In the genomic region with DNA sequence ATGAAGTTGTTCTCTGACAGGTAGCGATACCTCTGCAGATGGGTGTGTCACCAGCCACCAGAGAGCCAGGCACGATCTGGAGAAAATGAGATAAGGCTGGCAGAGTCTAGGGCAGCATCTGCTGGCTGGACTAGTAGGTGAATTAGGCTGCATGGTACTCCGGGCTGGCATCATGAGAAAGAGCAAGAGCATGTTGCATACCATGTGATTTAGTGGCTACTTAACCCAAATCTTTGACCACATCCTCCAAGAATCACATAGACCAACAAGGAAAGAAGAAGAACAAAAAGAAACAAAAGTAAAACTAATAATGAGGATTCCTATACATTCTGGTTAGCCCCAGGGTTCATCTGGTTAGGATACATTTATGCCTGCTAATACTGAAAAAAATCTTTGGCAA, we compare ENCODE assay signal across 24 cellular contexts. TPM values are rescaled to one million over a fixed set of nuclear protein-coding genes. Genes with fewer than 3 reads are reported as not detected.
DNase-seq lines count a peak whose midpoint lies in the region; ATAC-seq, FAIRE-seq and TF ChIP-seq lines count a peak whose summit lies in the region.
"Had no signal": no experiment of that assay in that cellular context is flagged by ENCODE, and none has a peak within 500 bp of the region (broad histone marks: within the 10 kb centered on the region; RNA-seq: fewer than 3 reads in every experiment).

No MANE protein-coding gene starts in this region.

- no peaks in the 10 kb centered on the region for H3K4me1 ChIP-seq in gastroesophageal sphincter
- H3K4me1 ChIP-seq: Peyer's patch, SJCRH30 had no signal

- no peak for FAIRE-seq in GM12892 (lab: Jason Lieb, UNC)
- FAIRE-seq: G401.6, H54 had no signal

- no peaks in the 10 kb centered on the region for H3K36me3 ChIP-seq in gastroesophageal sphincter
- H3K36me3 ChIP-seq: Peyer's patch, SJCRH30 had no signal

- no peak for TF ChIP-seq CTCF in gastroesophageal sphincter (IDR thresholded peaks at IDR 0.05)

- WGBS in gastroesophageal sphincter (ENCODE audit: low coverage in 1 of 2), 2 donors, result 80% methylated on average over 1 of the region's 3 CpGs; no CpG with 5 or more reads in 1 of the 2 donors

- H3K27ac ChIP-seq in gastroesophageal sphincter, result no peak overlapping the region
- H3K27ac ChIP-seq: BLaER1 treated with 17β-estradiol and CSF1 and Interleukin-3, amounts not matched to agents 10 nM and 100 nM; Peyer's patch; SJCRH30 had no signal

- no peak for DNase-seq in activated CD4-positive, alpha-beta memory T cell treated with anti-CD3 and anti-CD28 coated beads, Interleukin-2, amount 10 ng/mL, durations not matched to agents 7 days and 5 days
- no peak for DNase-seq in activated CD4-positive, alpha-beta memory T cell treated with anti-CD3 and anti-CD28 coated beads for 36 hours
- no peak for DNase-seq in central memory CD8-positive, alpha-beta T cell (ENCODE audit: low spot score in 2 of 2)
- DNase-seq in natural killer cell treated with Interleukin-12 subunit alpha and Interleukin-12 subunit beta and Interleukin-15 and Interleukin-18, amount 100 ng/mL, for 72 hours (ENCODE audit: low spot score), result no peak
- DNase-seq in GM12892 (ENCODE audit: insufficient read length) (no peak), sciatic nerve (ENCODE audit: low spot score) (no peak)
- DNase-seq: 8988T, NCI-H1694, NCI-H2081, NCI-H2171, NCI-H345, NCI-H524, NCI-H82, Peyer's patch, SJCRH30 had no signal

- peaks cover 37% of the 10 kb centered on the region for H3K4me1 Mint-ChIP-seq in activated CD4-positive, alpha-beta memory T cell treated with anti-CD3 and anti-CD28 coated beads, Interleukin-2, amount 10 ng/mL, durations not matched to agents 7 days and 5 days
- H3K4me1 Mint-ChIP-seq in activated CD4-positive, alpha-beta memory T cell treated with anti-CD3 and anti-CD28 coated beads for 36 hours (ENCODE audit: low read depth), result peaks cover 11% of the 10 kb centered on the region
- H3K4me1 Mint-ChIP-seq in central memory CD8-positive, alpha-beta T cell, result peaks cover 5% of the 10 kb centered on the region
- H3K4me1 Mint-ChIP-seq in natural killer cell treated with Interleukin-12 subunit alpha and Interleukin-12 subunit beta and Interleukin-15 and Interleukin-18, amount 100 ng/mL, for 72 hours (ENCODE audit: low read depth in 2 of 2), result peaks cover 26 to 37% of the 10 kb centered on the region in 2 donors

- H3K27me3 ChIP-seq in gastroesophageal sphincter, result peaks cover 14% of the 10 kb centered on the region
- H3K27me3 ChIP-seq: BLaER1 treated with 17β-estradiol and CSF1 and Interleukin-3, amounts not matched to agents 10 nM and 100 nM; Peyer's patch; SJCRH30 had no signal

- TF ChIP-seq EP300 in gastroesophageal sphincter (IDR thresholded peaks at IDR 0.05), result no peak

- H3K9me3 Mint-ChIP-seq in activated CD4-positive, alpha-beta memory T cell treated with anti-CD3 and anti-CD28 coated beads, Interleukin-2, amount 10 ng/mL, durations not matched to agents 7 days and 5 days, result no peaks in the 10 kb centered on the region
- no peaks in the 10 kb centered on the region for H3K9me3 Mint-ChIP-seq in activated CD4-positive, alpha-beta memory T cell treated with anti-CD3 and anti-CD28 coated beads for 36 hours
- no peaks in the 10 kb centered on the region for H3K9me3 Mint-ChIP-seq in central memory CD8-positive, alpha-beta T cell
- no peaks in the 10 kb centered on the region for H3K9me3 Mint-ChIP-seq in natural killer cell treated with Interleukin-12 subunit alpha and Interleukin-12 subunit beta and Interleukin-15 and Interleukin-18, amount 100 ng/mL, for 72 hours
- H3K9me3 Mint-ChIP-seq: CD8-positive, alpha-beta T cell; IgD-negative memory B cell had no signal

- H3K27ac Mint-ChIP-seq in activated CD4-positive, alpha-beta memory T cell treated with anti-CD3 and anti-CD28 coated beads, Interleukin-2, amount 10 ng/mL, durations not matched to agents 7 days and 5 days, result peak overlapping the region; percentile 65
- no peak overlapping the region for H3K27ac Mint-ChIP-seq in activated CD4-positive, alpha-beta memory T cell treated with anti-CD3 and anti-CD28 coated beads for 36 hours
- H3K27ac Mint-ChIP-seq in central memory CD8-positive, alpha-beta T cell (ENCODE audit: low read depth), result peak overlapping the region; percentile 27
- H3K27ac Mint-ChIP-seq in natural killer cell treated with Interleukin-12 subunit alpha and Interleukin-12 subunit beta and Interleukin-15 and Interleukin-18, amount 100 ng/mL, for 72 hours, result peak overlapping the region; percentile 63 to 68
- H3K27ac Mint-ChIP-seq: CD8-positive, alpha-beta T cell had no signal

- H3K4me3 ChIP-seq in gastroesophageal sphincter, result no peak overlapping the region
- H3K4me3 ChIP-seq: BLaER1 treated with 17β-estradiol and CSF1 and Interleukin-3, amounts not matched to agents 10 nM and 100 nM; Peyer's patch; SJCRH30 had no signal

- no peaks in the 10 kb centered on the region for H3K27me3 Mint-ChIP-seq in activated CD4-positive, alpha-beta memory T cell treated with anti-CD3 and anti-CD28 coated beads, Interleukin-2, amount 10 ng/mL, durations not matched to agents 7 days and 5 days
- peaks cover 14% of the 10 kb centered on the region for H3K27me3 Mint-ChIP-seq in activated CD4-positive, alpha-beta memory T cell treated with anti-CD3 and anti-CD28 coated beads for 36 hours
- H3K27me3 Mint-ChIP-seq in central memory CD8-positive, alpha-beta T cell, result peaks cover 11% of the 10 kb centered on the region
- no peaks in the 10 kb centered on the region for H3K27me3 Mint-ChIP-seq in natural killer cell treated with Interleukin-12 subunit alpha and Interleukin-12 subunit beta and Interleukin-15 and Interleukin-18, amount 100 ng/mL, for 72 hours
- H3K27me3 Mint-ChIP-seq: IgD-negative memory B cell had no signal

- ATAC-seq in HG02759 (IDR thresholded peaks at IDR 0.05; ENCODE audit: unreplicated experiment), result peak; percentile 48
- ATAC-seq in central memory CD8-positive, alpha-beta T cell (replicated peaks; ENCODE audit: extremely low read depth, poor library complexity, severe bottlenecking), result no peak
- ATAC-seq in natural killer cell treated with Interleukin-12 subunit alpha and Interleukin-12 subunit beta and Interleukin-15 and Interleukin-18, amount 100 ng/mL, for 72 hours, result peak; percentile 77 to 80
- ATAC-seq in sciatic nerve, result no peak
- ATAC-seq in gastroesophageal sphincter, result no peak
- ATAC-seq: CD8-positive, alpha-beta T cell had no signal

- H3K4me3 Mint-ChIP-seq in activated CD4-positive, alpha-beta memory T cell treated with anti-CD3 and anti-CD28 coated beads, Interleukin-2, amount 10 ng/mL, durations not matched to agents 7 days and 5 days, result no peak overlapping the region
- no peak overlapping the region for H3K4me3 Mint-ChIP-seq in activated CD4-positive, alpha-beta memory T cell treated with anti-CD3 and anti-CD28 coated beads for 36 hours
- no peak overlapping the region for H3K4me3 Mint-ChIP-seq in central memory CD8-positive, alpha-beta T cell
- peak overlapping the region; percentile 59 for H3K4me3 Mint-ChIP-seq in natural killer cell treated with Interleukin-12 subunit alpha and Interleukin-12 subunit beta and Interleukin-15 and Interleukin-18, amount 100 ng/mL, for 72 hours
- H3K4me3 Mint-ChIP-seq: CD8-positive, alpha-beta T cell had no signal

- H3K9me3 ChIP-seq in gastroesophageal sphincter, result no peaks in the 10 kb centered on the region
- H3K9me3 ChIP-seq: BLaER1 treated with 17β-estradiol and CSF1 and Interleukin-3, amounts not matched to agents 10 nM and 100 nM; Peyer's patch; SJCRH30 had no signal

- POLR2A ChIA-PET in activated CD4-positive, alpha-beta memory T cell treated with anti-CD3 and anti-CD28 coated beads, Interleukin-2, amount 10 ng/mL, durations not matched to agents 7 days and 5 days (lab: Charles Lee), result no interaction called here
- POLR2A ChIA-PET in activated CD4-positive, alpha-beta memory T cell treated with anti-CD3 and anti-CD28 coated beads for 36 hours (lab: Charles Lee), result no interaction called here

- CTCF ChIA-PET in activated CD4-positive, alpha-beta memory T cell treated with anti-CD3 and anti-CD28 coated beads, Interleukin-2, amount 10 ng/mL, durations not matched to agents 7 days and 5 days (lab: Charles Lee), result interaction anchor here (0.6 kb wide), 1 partner anchor 76 kb away, joined by 3 read pairs; no protein-coding TSS in a partner anchor
- CTCF ChIA-PET in activated CD4-positive, alpha-beta memory T cell treated with anti-CD3 and anti-CD28 coated beads for 36 hours (lab: Charles Lee), result no interaction called here

- H3K36me3 Mint-ChIP-seq in activated CD4-positive, alpha-beta memory T cell treated with anti-CD3 and anti-CD28 coated beads, Interleukin-2, amount 10 ng/mL, durations not matched to agents 7 days and 5 days (ENCODE audit: low read depth), result peaks cover 60% of the 10 kb centered on the region
- H3K36me3 Mint-ChIP-seq in activated CD4-positive, alpha-beta memory T cell treated with anti-CD3 and anti-CD28 coated beads for 36 hours, result peaks cover 23% of the 10 kb centered on the region
- peaks cover 4% of the 10 kb centered on the region for H3K36me3 Mint-ChIP-seq in central memory CD8-positive, alpha-beta T cell (ENCODE audit: insufficient read depth)
- H3K36me3 Mint-ChIP-seq in natural killer cell treated with Interleukin-12 subunit alpha and Interleukin-12 subunit beta and Interleukin-15 and Interleukin-18, amount 100 ng/mL, for 72 hours, result peaks cover 27% of the 10 kb centered on the region
- H3K36me3 Mint-ChIP-seq: CD8-positive, alpha-beta T cell had no signal

- intact Hi-C loops in activated CD4-positive, alpha-beta memory T cell treated with anti-CD3 and anti-CD28 coated beads for 36 hours (cut with micrococcal nuclease), result no loop called here
- intact Hi-C loops in sciatic nerve (cut with DNase I), result no loop called here

- TF ChIP-seq POLR2A in GM12892 (IDR thresholded peaks at IDR 0.05; ENCODE audit: low read depth, low read length) (no peak), gastroesophageal sphincter (IDR thresholded peaks at IDR 0.05) (no peak)

RNA-seq across cellular contexts. Expression of gene FAM170B, which starts 23.4 kb away (rescaled TPM):
- under 1 TPM; 0.15 to 0.33 TPM for total RNA-seq in activated CD4-positive, alpha-beta memory T cell treated with anti-CD3 and anti-CD28 coated beads, Interleukin-2, amount 10 ng/mL, durations not matched to agents 7 days and 5 days
- not detected for total RNA-seq in activated CD4-positive, alpha-beta memory T cell treated with anti-CD3 and anti-CD28 coated beads for 36 hours
- total RNA-seq in natural killer cell treated with Interleukin-12 subunit alpha and Interleukin-12 subunit beta and Interleukin-15 and Interleukin-18, amount 100 ng/mL, for 72 hours, result under 1 TPM in 1 of 2 donors, not detected in 1; 0.31 TPM
- not detected for polyA plus RNA-seq in GM12892 (2012; ENCODE audit: missing spikeins)
- not detected for total RNA-seq in sciatic nerve
- not detected for total RNA-seq in gastroesophageal sphincter
- total RNA-seq: CD8-positive, alpha-beta T cell; Daoy; Peyer's patch; SJCRH30 had no signal
- polyA plus RNA-seq: IgD-negative memory B cell had no signal

RNA-seq across cellular contexts. Expression of gene TMEM273, which starts 31.0 kb away (rescaled TPM):
- 100 to 1,000 TPM in 1 of 2 experiments, 10 to 100 TPM in 1; 98.2 to 100 TPM for total RNA-seq in activated CD4-positive, alpha-beta memory T cell treated with anti-CD3 and anti-CD28 coated beads, Interleukin-2, amount 10 ng/mL, durations not matched to agents 7 days and 5 days
- total RNA-seq in activated CD4-positive, alpha-beta memory T cell treated with anti-CD3 and anti-CD28 coated beads for 36 hours, result 100 to 1,000 TPM; 106 to 108 TPM
- total RNA-seq in natural killer cell treated with Interleukin-12 subunit alpha and Interleukin-12 subunit beta and Interleukin-15 and Interleukin-18, amount 100 ng/mL, for 72 hours, result 10 to 100 TPM; 13.2 to 86.0 TPM
- polyA plus RNA-seq in GM12892 (2012; ENCODE audit: missing spikeins), result 28.4 TPM
- total RNA-seq in sciatic nerve (35.1 TPM), gastroesophageal sphincter (10 to 100 TPM; 12.4 to 65.8 (median 21.7) TPM)
- total RNA-seq: Daoy had no signal

RNA-seq across cellular contexts. Expression of gene VSTM4, which starts 41.9 kb away (rescaled TPM):
- under 1 TPM; 0.10 TPM for total RNA-seq in activated CD4-positive, alpha-beta memory T cell treated with anti-CD3 and anti-CD28 coated beads, Interleukin-2, amount 10 ng/mL, durations not matched to agents 7 days and 5 days
- under 1 TPM; 0.10 to 0.24 TPM for total RNA-seq in activated CD4-positive, alpha-beta memory T cell treated with anti-CD3 and anti-CD28 coated beads for 36 hours
- under 1 TPM; 0.25 to 0.38 TPM for total RNA-seq in natural killer cell treated with Interleukin-12 subunit alpha and Interleukin-12 subunit beta and Interleukin-15 and Interleukin-18, amount 100 ng/mL, for 72 hours
- 0.04 TPM for polyA plus RNA-seq in GM12892 (2012; ENCODE audit: missing spikeins)
- 16.4 TPM for total RNA-seq in sciatic nerve
- 10 to 100 TPM; 11.4 to 25.1 (median 21.9) TPM for total RNA-seq in gastroesophageal sphincter
- total RNA-seq: CD8-positive, alpha-beta T cell; OCI-LY7 had no signal
- polyA plus RNA-seq: IgD-negative memory B cell had no signal

Comparison
In these comparisons a context has a peak if more than half of its experiments do, and no peak if none do; other contexts are left out.
1. ATAC-seq: peak in HG02759 (single experiment) and natural killer cell treated with Interleukin-12 subunit alpha and Interleukin-12 subunit beta and Interleukin-15 and Interleukin-18, amount 100 ng/mL, for 72 hours (2 of 2); none in central memory CD8-positive, alpha-beta T cell (single experiment), sciatic nerve (single experiment) and gastroesophageal sphincter (single experiment).
2. RNA of gene VSTM4, which starts 41.9 kb away (total RNA-seq): 11.4 to 25.1 TPM in gastroesophageal sphincter and 16.4 TPM in sciatic nerve (single experiment); 0.25 to 0.38 TPM in natural killer cell treated with Interleukin-12 subunit alpha and Interleukin-12 subunit beta and Interleukin-15 and Interleukin-18, amount 100 ng/mL, for 72 hours, 0.10 to 0.24 TPM in activated CD4-positive, alpha-beta memory T cell treated with anti-CD3 and anti-CD28 coated beads for 36 hours and 0.10 TPM in activated CD4-positive, alpha-beta memory T cell treated with anti-CD3 and anti-CD28 coated beads, Interleukin-2, amount 10 ng/mL, durations not matched to agents 7 days and 5 days; every median in the first group is over 4 times any median in the second.